In genomic region chr19:18919086-18919894, GRCh38 we compare ENCODE assay signal across 8 cellular contexts. TPM values are rescaled to one million over a fixed set of nuclear protein-coding genes. Genes with fewer than 3 reads are reported as not detected.
DNase-seq lines count a peak whose midpoint lies in the region; ATAC-seq and TF ChIP-seq lines count a peak whose summit lies in the region.

TSS of gene COPE (minus strand) at chr19:18919387. CDS start at chr19:18919348, 39 bp downstream.
A gene with protein sequence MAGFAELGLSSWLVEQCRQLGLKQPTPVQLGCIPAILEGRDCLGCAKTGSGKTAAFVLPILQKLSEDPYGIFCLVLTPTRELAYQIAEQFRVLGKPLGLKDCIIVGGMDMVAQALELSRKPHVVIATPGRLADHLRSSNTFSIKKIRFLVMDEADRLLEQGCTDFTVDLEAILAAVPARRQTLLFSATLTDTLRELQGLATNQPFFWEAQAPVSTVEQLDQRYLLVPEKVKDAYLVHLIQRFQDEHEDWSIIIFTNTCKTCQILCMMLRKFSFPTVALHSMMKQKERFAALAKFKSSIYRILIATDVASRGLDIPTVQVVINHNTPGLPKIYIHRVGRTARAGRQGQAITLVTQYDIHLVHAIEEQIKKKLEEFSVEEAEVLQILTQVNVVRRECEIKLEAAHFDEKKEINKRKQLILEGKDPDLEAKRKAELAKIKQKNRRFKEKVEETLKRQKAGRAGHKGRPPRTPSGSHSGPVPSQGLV (plus strand): TSS chr19:18919715. CDS start chr19:18919742, 27 bp downstream.

- no peak for TF ChIP-seq CTCF in epithelial cell of esophagus (IDR thresholded peaks at IDR 0.05; ENCODE audit: insufficient read depth, low read depth, low read length, missing control alignments)

- peaks cover 5% of the 10 kb centered on the region for H3K36me3 Mint-ChIP-seq in IgD-negative memory B cell

- peak; percentile 90 for ATAC-seq in GM21528 (IDR thresholded peaks at IDR 0.05; ENCODE audit: low FRiP score, unreplicated experiment)

- H3K4me3 ChIP-seq in epithelial cell of esophagus (ENCODE audit: low read length): peak within 1 kb of the TSS; percentile 97
- peak within 1 kb of the TSS; percentile 78 for H3K4me3 ChIP-seq in mononuclear cell (ENCODE audit: low read length)

- peak; percentile 100 for DNase-seq in DMS 273 (lab: John Stamatoyannopoulos, UW; ENCODE audit: unreplicated experiment)
- peak; percentile 82 for DNase-seq in OCI-M2 (lab: John Stamatoyannopoulos, UW; ENCODE audit: unreplicated experiment)
- DNase-seq in activated T-cell treated with anti-CD3 and anti-CD28 coated beads for 4 hours: peak; percentile 97
- peak; percentile 100 for DNase-seq in epithelial cell of esophagus (ENCODE audit: low read depth)
- peak; percentile 96 to 98 for DNase-seq in stimulated activated CD8-positive, alpha-beta memory T cell treated with anti-CD3 and anti-CD28 coated beads, Interleukin-4, amount 100 ng/mL, for 1 hour (ENCODE audit: low read depth in 2 of 2, low spot score in 1 of 2)

- no peaks in the 10 kb centered on the region for H3K27me3 Mint-ChIP-seq in IgD-negative memory B cell

- H3K9me3 ChIP-seq in mononuclear cell (ENCODE audit: low read depth, low read length): no peaks in the 10 kb centered on the region

- peak within 1 kb of the TSS; percentile 59 to 98 (median 94) for H3K4me3 Mint-ChIP-seq in IgD-negative memory B cell

- H3K27ac Mint-ChIP-seq in IgD-negative memory B cell: peak within 1 kb of the TSS; percentile 16 to 98 (median 94)

- H3K4me1 Mint-ChIP-seq in IgD-negative memory B cell: peaks cover 4 to 33% (median 21%) of the 10 kb centered on the region in 3 donors

- no peaks in the 10 kb centered on the region for H3K9me3 Mint-ChIP-seq in IgD-negative memory B cell

- H3K27me3 ChIP-seq in mononuclear cell (ENCODE audit: insufficient read depth, low read length): no peaks in the 10 kb centered on the region

- peaks cover 30% of the 10 kb centered on the region for H3K4me1 ChIP-seq in mononuclear cell (ENCODE audit: insufficient read depth, low read length)

RNA-seq across cellular contexts. Expression of gene COPE, which starts in this region (rescaled TPM):
- 295 TPM for polyA plus RNA-seq in IgD-negative memory B cell
- total RNA-seq in mononuclear cell: 136 TPM

RNA-seq across cellular contexts. Expression of the second gene that starts in this region (rescaled TPM):
- polyA plus RNA-seq in IgD-negative memory B cell: 30.2 TPM
- total RNA-seq in mononuclear cell: 27.5 TPM

Comparison
In these comparisons a context has a peak if more than half of its experiments do, and no peak if none do; other contexts are left out.
1. Peak in every context shown above with its lines: DNase-seq, ATAC-seq and H3K4me3 ChIP-seq.